24 cellular contexts compared by ENCODE assay signal in the genomic region with DNA sequence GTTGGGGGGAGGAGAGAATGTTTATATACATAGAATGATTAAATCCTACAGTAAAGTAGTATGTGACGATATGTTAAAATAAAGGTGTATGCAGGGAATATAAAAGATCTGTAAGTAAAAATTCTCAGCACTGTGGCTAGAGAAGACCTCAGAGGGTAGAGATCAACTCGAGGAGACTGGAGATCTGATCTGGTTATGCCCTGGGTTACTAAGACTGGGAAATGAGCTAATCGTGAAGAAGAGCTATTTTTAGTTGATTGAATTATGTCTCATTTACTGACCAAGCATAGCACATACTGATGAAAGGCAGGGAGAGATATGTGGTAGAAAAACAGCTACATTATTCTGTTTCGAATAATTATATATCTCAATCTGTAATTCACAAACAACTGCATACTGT. TPM values are rescaled to one million over a fixed set of nuclear protein-coding genes. Genes with fewer than 3 reads are reported as not detected.
DNase-seq lines count a peak whose midpoint lies in the region; ATAC-seq and TF ChIP-seq lines count a peak whose summit lies in the region.
"Had no signal": no experiment of that assay in that cellular context is flagged by ENCODE, and none has a peak within 500 bp of the region (broad histone marks: within the 10 kb centered on the region; RNA-seq: fewer than 3 reads in every experiment).

No MANE protein-coding gene starts in this region.

- intact Hi-C loops in Panc1 (cut with micrococcal nuclease; ENCODE audit: unreplicated experiment) (no loop called here), right cardiac atrium (cut with DNase I) (no loop called here)

- peaks cover 12% of the 10 kb centered on the region for H3K36me3 Mint-ChIP-seq in activated CD8-positive, alpha-beta T cell treated with anti-CD3 and anti-CD28 coated beads, Interleukin-2, amount 10 ng/mL, durations not matched to agents 7 days and 5 days (ENCODE audit: low read depth)

- no peak overlapping the region for H4K5ac ChIP-seq in mesendoderm (ENCODE audit: low read length)

- H3K27ac ChIP-seq in GM23248, result no peak overlapping the region
- no peak overlapping the region for H3K27ac ChIP-seq in Panc1 (ENCODE audit: low read length)
- no peak overlapping the region for H3K27ac ChIP-seq in right cardiac atrium (ENCODE audit: low read length)
- H3K27ac ChIP-seq in mesendoderm (ENCODE audit: low read depth, low read length), result no peak overlapping the region
- H3K27ac ChIP-seq: coronary artery, pancreas, PC-9, sigmoid colon had no signal

- H4K20me1 ChIP-seq in GM23248 (ENCODE audit: insufficient read depth), result no peaks in the 10 kb centered on the region

- H3K9me3 ChIP-seq in GM23248 (ENCODE audit: low read depth), result no peaks in the 10 kb centered on the region
- no peaks in the 10 kb centered on the region for H3K9me3 ChIP-seq in Panc1 (ENCODE audit: control insufficient read depth, insufficient read depth, low read depth, low read length)
- H3K9me3 ChIP-seq in right cardiac atrium (ENCODE audit: control insufficient read depth, low read length), result no peaks in the 10 kb centered on the region
- H3K9me3 ChIP-seq: pancreas, sigmoid colon had no signal

- H3K79me2 ChIP-seq in GM23248 (ENCODE audit: insufficient read depth) (no peaks in the 10 kb centered on the region), mesendoderm (ENCODE audit: control insufficient read depth, insufficient read depth, low read length) (no peaks in the 10 kb centered on the region)

- H3K4me2 ChIP-seq in GM23248 (ENCODE audit: unreplicated experiment) (no peak overlapping the region), mesendoderm (ENCODE audit: low read length) (no peak overlapping the region)
- H3K4me2 ChIP-seq: PC-9 had no signal

- no peak overlapping the region for H3K27ac Mint-ChIP-seq in activated CD8-positive, alpha-beta T cell treated with anti-CD3 and anti-CD28 coated beads, Interleukin-2, amount 10 ng/mL, durations not matched to agents 7 days and 5 days
- H3K27ac Mint-ChIP-seq: nephron progenitor cell; T-helper 2 cell treated with Interferon-gamma antibody and Interleukin-4, amounts not matched to agents 5 μg/mL and 100 μg/mL, for 36 hours had no signal

- POLR2A ChIA-PET in Panc1 (lab: Charles Lee), result no interaction called here
- POLR2A ChIA-PET in activated CD8-positive, alpha-beta T cell treated with anti-CD3 and anti-CD28 coated beads, Interleukin-2, amount 10 ng/mL, durations not matched to agents 7 days and 5 days (lab: Charles Lee), result interaction anchor here (0.6 kb wide), 1 partner anchor 380 kb away, joined by 3 read pairs; no protein-coding TSS in a partner anchor

- no peak overlapping the region for H3K18ac ChIP-seq in mesendoderm (ENCODE audit: low read length)

- H3K4ac ChIP-seq in mesendoderm (ENCODE audit: low read depth, low read length), result no peak overlapping the region

- TF ChIP-seq CTCF in Panc1 (IDR thresholded peaks at IDR 0.05), result no peak

- DNase-seq in EH (ENCODE audit: low read depth) (peak; percentile 48), GM23248 (peak; percentile 5), Panc1 (ENCODE audit: low read depth, low spot score) (no peak), right cardiac atrium (no peak), NCI-H345 treated with DMSO at 0.1 percent for 48 hours (lab: John Stamatoyannopoulos, UW; ENCODE audit: unreplicated experiment) (no peak), DMS53 (lab: John Stamatoyannopoulos, UW) (no peak), mesendoderm (no peak)
- no peak for DNase-seq in activated CD8-positive, alpha-beta T cell treated with anti-CD3 and anti-CD28 coated beads, Interleukin-2, amount 10 ng/mL, durations not matched to agents 7 days and 5 days
- DNase-seq: activated CD4-positive, alpha-beta T cell treated with anti-CD3 and anti-CD28 coated beads, Interleukin-2, amount 50 U/mL, for 48 hours; activated gamma-delta T cell; IMR-90; NCI-H1417; NCI-H2081 treated with DMSO at 0.1 percent for 48 hours; NCI-H446 treated with DMSO at 0.1 percent for 48 hours; nephron progenitor cell; pancreas; PC-9; sigmoid colon; stimulated activated CD4-positive, alpha-beta T cell treated with anti-CD3 and anti-CD28 coated beads, Interleukin-1b, Interleukin-23, amount 100 ng/mL, for 48 hours had no signal

- H4K8ac ChIP-seq in mesendoderm (ENCODE audit: low read depth, low read length), result no peak overlapping the region

- H2AFZ ChIP-seq in GM23248, result no peak overlapping the region
- H2AFZ ChIP-seq: PC-9 had no signal

- no peaks in the 10 kb centered on the region for H3K9me2 ChIP-seq in GM23248 (ENCODE audit: insufficient read depth)

- no peak overlapping the region for H2BK5ac ChIP-seq in mesendoderm (ENCODE audit: low read length)

- H2BK15ac ChIP-seq in mesendoderm (replicated peaks; ENCODE audit: low read depth), result no peak overlapping the region

- no peaks in the 10 kb centered on the region for H3K27me3 ChIP-seq in GM23248 (replicated peaks; ENCODE audit: insufficient read depth)
- H3K27me3 ChIP-seq in Panc1 (ENCODE audit: control insufficient read depth, insufficient read depth, low read length), result no peaks in the 10 kb centered on the region
- no peaks in the 10 kb centered on the region for H3K27me3 ChIP-seq in right cardiac atrium (ENCODE audit: control insufficient read depth, insufficient read depth)
- H3K27me3 ChIP-seq in mesendoderm (ENCODE audit: insufficient read depth, low read length, poor library complexity), result no peaks in the 10 kb centered on the region
- H3K27me3 ChIP-seq: pancreas, sigmoid colon had no signal

- ATAC-seq in Panc1 (no peak), right cardiac atrium (peak; percentile 43 to 50)
- ATAC-seq in activated CD8-positive, alpha-beta T cell treated with anti-CD3 and anti-CD28 coated beads, Interleukin-2, amount 10 ng/mL, durations not matched to agents 7 days and 5 days, result no peak
- ATAC-seq: HCT116, left lobe of liver, pancreas had no signal

- H3K9ac ChIP-seq in GM23248 (no peak overlapping the region), mesendoderm (ENCODE audit: low read length) (no peak overlapping the region)

- BruUV-seq in Panc1 (replicated peaks; lab: Mats Ljungman, UMichigan), result TSS peak; percentile 23

- H3K4me3 Mint-ChIP-seq in activated CD8-positive, alpha-beta T cell treated with anti-CD3 and anti-CD28 coated beads, Interleukin-2, amount 10 ng/mL, durations not matched to agents 7 days and 5 days, result no peak overlapping the region
- H3K4me3 Mint-ChIP-seq: brain; nephron progenitor cell; T-helper 2 cell treated with Interferon-gamma antibody and Interleukin-4, amounts not matched to agents 5 μg/mL and 100 μg/mL, for 36 hours had no signal

- no peaks in the 10 kb centered on the region for H3F3A ChIP-seq in GM23248 (ENCODE audit: insufficient read depth)

- peaks cover 3% of the 10 kb centered on the region; the same call in 1 of the 2 replicates for H3K36me3 ChIP-seq in GM23248 (ENCODE audit: low read depth)
- no peaks in the 10 kb centered on the region for H3K36me3 ChIP-seq in Panc1 (ENCODE audit: control insufficient read depth, insufficient read depth, low read length)
- no peaks in the 10 kb centered on the region for H3K36me3 ChIP-seq in mesendoderm (ENCODE audit: control insufficient read depth, insufficient read depth, low read length)
- H3K36me3 ChIP-seq: pancreas had no signal

- 58 to 63% methylated on average over 4 of the region's 4 CpGs for WGBS in GM23248 (ENCODE audit: low coverage in 1 of 2, low lambda C conversion rate in 2 of 2, missing lambda C conversion rate in 2 of 2), 2 experiments
- 39% methylated on average over 4 of the region's 4 CpGs for WGBS in right cardiac atrium
- WGBS in mesendoderm (ENCODE audit: extremely low coverage, insufficient coverage, low lambda C conversion rate), result 100% methylated on average over 1 of the region's 4 CpGs

- H3K56ac ChIP-seq in mesendoderm (ENCODE audit: low read length), result no peak overlapping the region

- H3K9me3 Mint-ChIP-seq in activated CD8-positive, alpha-beta T cell treated with anti-CD3 and anti-CD28 coated beads, Interleukin-2, amount 10 ng/mL, durations not matched to agents 7 days and 5 days (ENCODE audit: insufficient read depth), result no peaks in the 10 kb centered on the region
- H3K9me3 Mint-ChIP-seq: brain; nephron progenitor cell; T-helper 2 cell treated with Interferon-gamma antibody and Interleukin-4, amounts not matched to agents 5 μg/mL and 100 μg/mL, for 36 hours had no signal

- H3K4me1 Mint-ChIP-seq in activated CD8-positive, alpha-beta T cell treated with anti-CD3 and anti-CD28 coated beads, Interleukin-2, amount 10 ng/mL, durations not matched to agents 7 days and 5 days (ENCODE audit: low read depth), result no peaks in the 10 kb centered on the region
- H3K4me1 Mint-ChIP-seq: nephron progenitor cell had no signal

- in situ Hi-C loops in GM23248 (cut with MboI) (no loop called here), Panc1 (cut with HindIII; ENCODE audit: low pct_unique_long_range_greater_than_20kb, low sequenced_read_pairs) (no loop called here)

- H3K4me1 ChIP-seq in GM23248 (ENCODE audit: insufficient read depth) (no peaks in the 10 kb centered on the region), Panc1 (ENCODE audit: control insufficient read depth, insufficient read depth, low read length) (no peaks in the 10 kb centered on the region), right cardiac atrium (ENCODE audit: control insufficient read depth, insufficient read depth, low read length) (no peaks in the 10 kb centered on the region), mesendoderm (ENCODE audit: control insufficient read depth, low read depth, low read length) (no peaks in the 10 kb centered on the region)
- H3K4me1 ChIP-seq: pancreas had no signal

- peaks cover 2% of the 10 kb centered on the region for H3K79me1 ChIP-seq in mesendoderm (ENCODE audit: low read length)

- H2AK5ac ChIP-seq in mesendoderm (ENCODE audit: low read length), result no peak overlapping the region

- CTCF ChIA-PET in Panc1 (lab: Charles Lee), result no interaction called here
- CTCF ChIA-PET in activated CD8-positive, alpha-beta T cell treated with anti-CD3 and anti-CD28 coated beads, Interleukin-2, amount 10 ng/mL, durations not matched to agents 7 days and 5 days (lab: Charles Lee), result interaction anchor here (0.7 to 3.2 kb wide), 4 partner anchors 12 to 14 kb away, joined by 3 to 16 read pairs (median 10); no protein-coding TSS in a partner anchor

- no peak overlapping the region for H2BK120ac ChIP-seq in mesendoderm (ENCODE audit: low read depth, low read length)

- H3K4me3 ChIP-seq in GM23248 (no peak overlapping the region), Panc1 (ENCODE audit: low read depth in 2 of 2, low read length in 2 of 2) (no peak overlapping the region), right cardiac atrium (ENCODE audit: low read length) (no peak overlapping the region), mesendoderm (ENCODE audit: low read length) (no peak overlapping the region)
- H3K4me3 ChIP-seq: coronary artery, pancreas, PC-9, sigmoid colon had no signal

- H3K27me3 Mint-ChIP-seq in activated CD8-positive, alpha-beta T cell treated with anti-CD3 and anti-CD28 coated beads, Interleukin-2, amount 10 ng/mL, durations not matched to agents 7 days and 5 days (ENCODE audit: low read depth), result no peaks in the 10 kb centered on the region
- H3K27me3 Mint-ChIP-seq: brain had no signal

- no peak overlapping the region for H3K23ac ChIP-seq in mesendoderm (ENCODE audit: low read length)

RNA-seq across cellular contexts. Expression of a gene that starts 42.8 kb away (rescaled TPM):
- total RNA-seq in GM23248 (2014; rRNA removed; shearing (Covaris generic)), result 36.6 and 46.8 TPM in 2 replicates
- 29.3 and 31.2 TPM in 2 replicates for polyA plus RNA-seq in GM23248 (2016; fragmentation: Nextera tagmentation; extraction: Ambion mirVana)
- total RNA-seq in Panc1 (2021; ENCODE audit: unreplicated experiment), result 34.4 TPM
- 20.1 TPM for polyA plus RNA-seq in Panc1 (2012; ENCODE audit: insufficient read length)
- 10 to 100 TPM; 15.1 to 18.6 (median 17.4) TPM for total RNA-seq in right cardiac atrium
- polyA plus RNA-seq in right cardiac atrium, result 17.4 TPM
- total RNA-seq in activated CD8-positive, alpha-beta T cell treated with anti-CD3 and anti-CD28 coated beads, Interleukin-2, amount 10 ng/mL, durations not matched to agents 7 days and 5 days, result 10 to 100 TPM; 43.7 to 49.1 TPM
- polyA plus RNA-seq in mesendoderm (2013, experiment 1 of 2), result 14.1 TPM
- polyA plus RNA-seq in mesendoderm (2013, experiment 2 of 2), result 14.0 TPM

Comparison
In these comparisons a context has a peak if more than half of its experiments do, and no peak if none do; other contexts are left out.
1. DNase-seq: peak in EH (single experiment) and GM23248 (single experiment); none in Panc1 (single experiment), right cardiac atrium (0 of 3), NCI-H345 treated with DMSO at 0.1 percent for 48 hours (single experiment), activated CD8-positive, alpha-beta T cell treated with anti-CD3 and anti-CD28 coated beads, Interleukin-2, amount 10 ng/mL, durations not matched to agents 7 days and 5 days (single experiment), DMS53 (single experiment) and mesendoderm (single experiment).
2. ATAC-seq: peak in right cardiac atrium (2 of 2); none in Panc1 (single experiment) and activated CD8-positive, alpha-beta T cell treated with anti-CD3 and anti-CD28 coated beads, Interleukin-2, amount 10 ng/mL, durations not matched to agents 7 days and 5 days (single experiment).